8 cellular contexts compared by ENCODE assay signal in genomic region chr17:82449883-82450356, GRCh38.
DNase-seq lines count a peak whose midpoint lies in the region; ATAC-seq and TF ChIP-seq lines count a peak whose summit lies in the region.

No MANE protein-coding gene starts in this region.

- peak overlapping the region; percentile 66 for H2AFZ ChIP-seq in DND-41 (ENCODE audit: low read depth, low read length)
- no peak overlapping the region; the same call in 1 of the 2 replicates for H2AFZ ChIP-seq in MM.1S (ENCODE audit: low read length)

- H3K27me3 ChIP-seq in DND-41 (ENCODE audit: insufficient read depth, low read length, poor library complexity) (no peaks in the 10 kb centered on the region), MM.1S (replicated peaks; ENCODE audit: insufficient read depth, low read length) (no peaks in the 10 kb centered on the region)

- peaks cover 23% of the 10 kb centered on the region for H4K20me1 ChIP-seq in DND-41 (ENCODE audit: insufficient read depth, low read length)
- H4K20me1 ChIP-seq in MM.1S (ENCODE audit: insufficient read depth, low read length) = no peaks in the 10 kb centered on the region

- peak overlapping the region; percentile 95 for H3K27ac Mint-ChIP-seq in activated naive CD8-positive, alpha-beta T cell

- H3K9me3 ChIP-seq in DND-41 (ENCODE audit: insufficient read depth, low read length, severe bottlenecking) (peaks cover 2% of the 10 kb centered on the region), MM.1S (replicated peaks; ENCODE audit: insufficient read depth, low read length) (no peaks in the 10 kb centered on the region)

- H3K79me2 ChIP-seq in DND-41 (ENCODE audit: insufficient read depth, low read length) (peaks cover 52% of the 10 kb centered on the region), MM.1S (ENCODE audit: low read length) (peaks cover 49% of the 10 kb centered on the region)

- H3K27me3 Mint-ChIP-seq in activated naive CD8-positive, alpha-beta T cell = no peaks in the 10 kb centered on the region

- no peaks in the 10 kb centered on the region for H3K9me2 ChIP-seq in MM.1S (replicated peaks; ENCODE audit: insufficient read depth, low read length)

- peaks cover 21% of the 10 kb centered on the region for H3F3A ChIP-seq in MM.1S (ENCODE audit: insufficient read depth, low read length)

- H3K36me3 ChIP-seq in DND-41 (ENCODE audit: insufficient read depth, low read length) (peaks cover 27% of the 10 kb centered on the region), MM.1S (replicated peaks; ENCODE audit: insufficient read depth, low read length) (no peaks in the 10 kb centered on the region; the same call in 1 of the 2 replicates)

- H3K27ac ChIP-seq in DND-41 (ENCODE audit: low read length) = peak overlapping the region; percentile 94
- peak overlapping the region; percentile 96 for H3K27ac ChIP-seq in MM.1S (ENCODE audit: low read length)

- H3K4me2 ChIP-seq in DND-41 (ENCODE audit: insufficient read depth, low read length) = peak overlapping the region; percentile 77
- H3K4me2 ChIP-seq in MM.1S (ENCODE audit: low read depth, low read length) = peak overlapping the region; percentile 83

- no peak for TF ChIP-seq CTCF in DND-41 (IDR thresholded peaks at IDR 0.05; ENCODE audit: borderline replicate concordance, extremely low read depth, low read length, poor library complexity, severe bottlenecking)
- TF ChIP-seq CTCF in MM.1S (IDR thresholded peaks at IDR 0.05; ENCODE audit: low read length) = no peak

- H3K4me1 ChIP-seq in DND-41 (ENCODE audit: insufficient read depth, low read length) (peaks cover 35% of the 10 kb centered on the region), MM.1S (ENCODE audit: low read length) (0 out of 2 replicates have a peak, but pooled peaks cover 9% of the 10 kb centered on the region)

- peak; percentile 1; the same call in 1 of the 3 replicates for ATAC-seq in DND-41 (ENCODE audit: insufficient read depth, low read depth)
- ATAC-seq in HG03196 (IDR thresholded peaks at IDR 0.05; ENCODE audit: unreplicated experiment) = no peak
- no peak for ATAC-seq in HG02852 (IDR thresholded peaks at IDR 0.05; ENCODE audit: unreplicated experiment)

- peaks cover 25% of the 10 kb centered on the region for H3K4me1 Mint-ChIP-seq in activated naive CD8-positive, alpha-beta T cell (ENCODE audit: low read depth)

- H3K4me3 Mint-ChIP-seq in activated naive CD8-positive, alpha-beta T cell = peak overlapping the region; percentile 98

- H3K4me3 ChIP-seq in DND-41 (ENCODE audit: low read depth in 1 of 2, low read length in 2 of 2) (peak overlapping the region; percentile 63 to 75), MM.1S (ENCODE audit: low read length) (peak overlapping the region; percentile 97)

- no peaks in the 10 kb centered on the region for H3K36me3 Mint-ChIP-seq in activated naive CD8-positive, alpha-beta T cell

- H3K9ac ChIP-seq in DND-41 (ENCODE audit: low read depth, low read length) (peak overlapping the region; percentile 96), MM.1S (ENCODE audit: low read length) (peak overlapping the region; percentile 99)

- no peaks in the 10 kb centered on the region for H3K9me3 Mint-ChIP-seq in activated naive CD8-positive, alpha-beta T cell (ENCODE audit: low read depth)

- DNase-seq in DND-41 (no peak), MM.1S (no peak), islet precursor cell (peak; percentile 52), NCI-H1930 (lab: John Stamatoyannopoulos, UW) (no peak)
- DNase-seq in stimulated activated CD4-positive, alpha-beta T cell treated with anti-CD3 and anti-CD28 coated beads, TNF-alpha, amount 100 ng/mL, for 24 hours (ENCODE audit: low read depth in 3 of 3) = peak; percentile 15 to 47 (median 17)

Comparison
In these comparisons a context has a peak if more than half of its experiments do, and no peak if none do; other contexts are left out.
1. DNase-seq: peak in islet precursor cell (single experiment) and stimulated activated CD4-positive, alpha-beta T cell treated with anti-CD3 and anti-CD28 coated beads, TNF-alpha, amount 100 ng/mL, for 24 hours (3 of 3); none in DND-41 (single experiment), MM.1S (single experiment) and NCI-H1930 (0 of 2).